Comparison of ENCODE assay signal across 10 cellular contexts in the genomic region with DNA sequence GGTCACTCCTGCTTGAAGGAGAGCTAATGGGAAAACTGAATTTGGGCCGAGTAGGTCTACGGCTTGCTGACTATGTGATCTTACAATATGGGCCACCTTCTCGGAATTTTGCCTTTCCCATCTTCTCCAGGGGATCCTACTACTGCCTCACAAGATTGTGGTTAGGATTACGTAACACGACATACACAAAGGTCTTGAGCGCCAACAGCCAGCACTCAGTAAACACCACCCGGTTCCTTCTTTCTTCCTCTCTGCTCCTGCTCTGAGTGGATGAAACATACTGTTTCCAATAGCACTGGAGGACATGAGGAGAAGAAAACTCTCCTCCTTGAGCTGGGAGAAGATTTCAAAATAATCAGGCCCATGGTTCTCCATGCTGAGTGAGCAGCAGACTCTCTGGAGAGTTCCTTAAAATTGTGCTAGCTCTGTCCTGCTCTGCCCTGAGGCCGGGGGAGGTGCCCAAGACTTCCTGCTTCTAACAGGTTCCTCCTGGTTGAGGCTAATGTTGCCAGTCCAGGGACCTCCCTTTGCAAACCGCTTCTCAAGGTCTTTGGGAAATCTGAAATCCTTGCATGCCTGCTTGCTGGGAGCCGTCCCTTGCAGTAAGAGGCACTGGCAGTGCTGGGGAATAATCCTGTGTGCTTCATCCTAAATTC. TPM values are rescaled to one million over a fixed set of nuclear protein-coding genes. Genes with fewer than 3 reads are reported as not detected.
DNase-seq lines count a peak whose midpoint lies in the region; ATAC-seq, FAIRE-seq and TF ChIP-seq lines count a peak whose summit lies in the region.
"Had no signal": no experiment of that assay in that cellular context is flagged by ENCODE, and none has a peak within 500 bp of the region (broad histone marks: within the 10 kb centered on the region; RNA-seq: fewer than 3 reads in every experiment).

No MANE protein-coding gene starts in this region.

- H3K4me1 ChIP-seq in right lobe of liver (no peaks in the 10 kb centered on the region), vagina (no peaks in the 10 kb centered on the region)

- H3K36me3 ChIP-seq in bronchial epithelial cell (ENCODE audit: control insufficient read depth, insufficient read depth, low read length) (no peaks in the 10 kb centered on the region), right lobe of liver (no peaks in the 10 kb centered on the region), vagina (peaks cover 0 to 15% of the 10 kb centered on the region in 2 donors)

- TF ChIP-seq CTCF in bronchial epithelial cell (IDR thresholded peaks at IDR 0.05; ENCODE audit: insufficient read depth, low read length, severe bottlenecking) = no peak
- no peak for TF ChIP-seq CTCF in right lobe of liver (IDR thresholded peaks at IDR 0.05)
- TF ChIP-seq CTCF in vagina (IDR thresholded peaks at IDR 0.05) = no peak

- DNase-seq in NCI-H226 (peak; percentile 47), bronchial epithelial cell (ENCODE audit: low read depth) (peak; percentile 41), right lobe of liver (peak in 1 of 3 donors; percentile 52), vagina (ENCODE audit: extremely low spot score in 2 of 2) (peak; percentile 58 to 82), HTR-8/SVneo (ENCODE audit: insufficient read length, low spot score) (no peak)
- no peak for DNase-seq in activated effector memory CD4-positive, alpha-beta T cell treated with Interleukin-2 at 50 U/mL for 16 hours
- DNase-seq: kidney glomerular epithelial cell, NCI-H187 treated with DMSO at 0.1 percent for 48 hours had no signal

- ATAC-seq in right lobe of liver (peak; percentile 55 to 75 (median 70)), GM18870 (IDR thresholded peaks at IDR 0.05; ENCODE audit: unreplicated experiment) (no peak)
- ATAC-seq: activated T-helper 17 cell treated with anti-CD3 and anti-CD28 coated beads, Interleukin-2, amount 50 U/mL, for 72 hours had no signal

- intact Hi-C loops in right lobe of liver (cut with DNase I) = no loop called here
- intact Hi-C loops in vagina (cut with DNase I) = no loop called here

- no peak overlapping the region for H3K4me3 ChIP-seq in bronchial epithelial cell (ENCODE audit: low read depth, low read length)
- no peak overlapping the region for H3K4me3 ChIP-seq in right lobe of liver
- H3K4me3 ChIP-seq in vagina = no peak overlapping the region

- FAIRE-seq in bronchial epithelial cell (lab: Jason Lieb, UNC) (no peak), HTR-8/SVneo (lab: Jason Lieb, UNC) (no peak)

- H3K27ac ChIP-seq in right lobe of liver (no peak overlapping the region), vagina (no peak overlapping the region)

- no peaks in the 10 kb centered on the region for H3K9me3 ChIP-seq in right lobe of liver
- H3K9me3 ChIP-seq in vagina = no peaks in the 10 kb centered on the region

- TF ChIP-seq POLR2A in right lobe of liver (IDR thresholded peaks at IDR 0.05) (no peak), vagina (IDR thresholded peaks at IDR 0.05) (no peak)

- H3K27me3 ChIP-seq in bronchial epithelial cell (ENCODE audit: control insufficient read depth, insufficient read depth, low read length) (no peaks in the 10 kb centered on the region), right lobe of liver (no peaks in the 10 kb centered on the region), vagina (no peaks in the 10 kb centered on the region)

- 41% methylated on average over 10 of the region's 10 CpGs for WGBS in right lobe of liver (ENCODE audit: insufficient coverage, low coverage, low lambda C conversion rate, missing lambda C conversion rate)

RNA-seq across cellular contexts. Expression of a gene that starts 29.5 kb away (rescaled TPM):
- total RNA-seq in bronchial epithelial cell (2.2 and 2.4 TPM in 2 replicates), right lobe of liver (10 to 100 TPM in 4 of 6 experiments, 1 to 10 TPM in 2; 6.1 to 25.4 (median 10.5) TPM), vagina (16.7 TPM)

RNA-seq across cellular contexts. Expression of a gene that starts 34.8 kb away (rescaled TPM):
- 0.13 and 0.26 TPM in 2 replicates for total RNA-seq in bronchial epithelial cell
- total RNA-seq in right lobe of liver = 1 to 10 TPM in 4 of 6 experiments, under 1 TPM in 2; 0.49 to 1.9 (median 1.5) TPM
- total RNA-seq in vagina = 13.5 TPM

Comparison
In these comparisons a context has a peak if more than half of its experiments do, and no peak if none do; other contexts are left out.
1. DNase-seq: peak in NCI-H226 (single experiment), bronchial epithelial cell (single experiment) and vagina (2 of 2); none in HTR-8/SVneo (single experiment) and activated effector memory CD4-positive, alpha-beta T cell treated with Interleukin-2 at 50 U/mL for 16 hours (single experiment).